Comparison of ENCODE assay signal across 13 cellular contexts in the genomic region with DNA sequence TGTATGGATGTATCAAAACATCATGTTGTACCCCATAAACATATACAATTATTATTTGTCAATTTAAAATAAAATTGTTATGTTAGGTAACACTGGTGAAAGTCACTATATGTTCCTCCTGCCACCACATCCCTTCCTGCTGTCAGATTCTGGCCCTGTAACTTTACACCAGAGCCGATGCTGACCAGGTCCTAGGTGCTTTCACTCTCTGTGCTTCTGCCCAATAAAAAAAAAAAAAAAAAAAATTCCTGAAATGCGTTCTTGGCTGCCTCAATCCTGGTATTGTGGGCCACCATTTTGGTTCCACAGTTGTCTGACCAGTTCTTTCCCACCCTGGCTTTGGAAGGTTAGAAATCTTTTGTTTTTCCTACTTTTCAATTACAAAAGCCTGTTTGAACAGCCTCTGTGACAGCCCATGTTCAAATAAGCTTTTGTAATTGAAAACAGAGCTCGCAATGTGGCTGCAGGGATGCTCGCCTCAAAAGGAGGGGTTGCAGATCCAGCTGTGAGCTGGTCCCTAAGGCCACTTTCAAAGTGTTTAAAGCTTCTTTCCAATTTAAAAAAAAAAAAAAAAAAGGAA.
"Had no signal": no experiment of that assay in that cellular context is flagged by ENCODE, and none has a peak within 500 bp of the region (broad histone marks: within the 10 kb centered on the region; RNA-seq: fewer than 3 reads in every experiment).

No MANE protein-coding gene starts in this region.

- H3K4me1 ChIP-seq: body of pancreas, colonic mucosa, esophagus squamous epithelium, thyroid gland had no signal

- H3K27ac ChIP-seq: body of pancreas, colonic mucosa, esophagus squamous epithelium, neutrophil, thyroid gland had no signal

- H3K36me3 ChIP-seq: colonic mucosa, esophagus squamous epithelium, neutrophil, thyroid gland had no signal

- H3K4me3 ChIP-seq: body of pancreas, colonic mucosa, esophagus squamous epithelium, mucosa of descending colon, thyroid gland had no signal

- H3K9me3 ChIP-seq: body of pancreas, colonic mucosa, esophagus squamous epithelium, mucosa of descending colon, neutrophil, thyroid gland had no signal

- DNase-seq: activated CD4-positive, alpha-beta T cell treated with anti-CD3 and anti-CD28 coated beads, Interleukin-2, amount 10 ng/mL, durations not matched to agents 24 days and 14 days; activated CD4-positive, CD25-positive, alpha-beta regulatory T cell; activated CD8-positive, alpha-beta memory T cell treated with anti-CD3 and anti-CD28 coated beads, Interleukin-2, amount 50 U/mL, for 48 hours; activated gamma-delta T cell treated with Interleukin-2 at 50 U/mL for 16 hours; body of pancreas; caudate nucleus; colonic mucosa; esophagus squamous epithelium; mucosa of descending colon; naive thymus-derived CD4-positive, alpha-beta T cell; posterior cingulate gyrus; thyroid gland had no signal

- H3K27me3 ChIP-seq: body of pancreas, colonic mucosa, esophagus squamous epithelium, neutrophil, thyroid gland had no signal
